Comparison of ENCODE assay signal across 8 cellular contexts in genomic region chr7:105934577-105935185, GRCh38. TPM values are rescaled to one million over a fixed set of nuclear protein-coding genes. Genes with fewer than 3 reads are reported as not detected.
A peak's percentile ranks its signal among the peaks of the same experiment; 100 is the strongest.
DNase-seq lines count a peak whose midpoint lies in the region; FAIRE-seq and TF ChIP-seq lines count a peak whose summit lies in the region.

No MANE protein-coding gene starts in this region.

- TF ChIP-seq CTCF in adrenal gland (IDR thresholded peaks at IDR 0.05) (peak; percentile 33 to 72 (median 60)), kidney (IDR thresholded peaks at IDR 0.05; ENCODE audit: borderline replicate concordance, extremely low read depth, insufficient read depth) (peak; percentile 42), GM10266 (IDR thresholded peaks at IDR 0.05; ENCODE audit: control insufficient read depth, insufficient read depth, low read depth, missing control alignments) (no peak), GM10248 (IDR thresholded peaks at IDR 0.05; ENCODE audit: control extremely low read depth, extremely low read depth, low read depth, missing control alignments) (no peak)

- H3K27ac ChIP-seq in adrenal gland (no peak overlapping the region), kidney (ENCODE audit: low read depth in 2 of 2, low read length in 2 of 2) (no peak overlapping the region)

- DNase-seq in ELF-1 (ENCODE audit: low read depth, low spot score) (peak; percentile 58), NCI-H1105 treated with DMSO at 0.1 percent for 48 hours (lab: John Stamatoyannopoulos, UW) (peak; percentile 62), adrenal gland (peak; percentile 31 to 79 (median 66)), kidney (no peak), GM10266 (ENCODE audit: extremely low spot score) (no peak), GM10248 (ENCODE audit: extremely low spot score) (no peak), GM19240 (ENCODE audit: insufficient read length, low spot score) (no peak)
- DNase-seq in stimulated activated CD4-positive, alpha-beta T cell treated with anti-CD3 and anti-CD28 coated beads, Interleukin-4, amount 100 ng/mL, for 4 hours, result no peak

- no peaks in the 10 kb centered on the region for H3K27me3 ChIP-seq in adrenal gland

- H3K9ac ChIP-seq in kidney (ENCODE audit: low read length in 2 of 2), result no peak overlapping the region

- no peak for FAIRE-seq in kidney (lab: Jason Lieb, UNC)

- no peak for TF ChIP-seq POLR2A in adrenal gland (IDR thresholded peaks at IDR 0.05)

- intact Hi-C loops in adrenal gland (cut with DNase I) (loop anchor here (5.0 to 10.0 kb wide), 3 partner anchors 70 to 110 kb away; no protein-coding TSS in a partner anchor), kidney (cut with DNase I) (no loop called here)

- no peaks in the 10 kb centered on the region for H3K36me3 ChIP-seq in adrenal gland (replicated peaks in 1 of 2)
- H3K36me3 ChIP-seq in kidney (ENCODE audit: control insufficient read depth in 1 of 2, insufficient read depth in 2 of 2, low read length in 2 of 2), result no peaks in the 10 kb centered on the region

- 62 to 79% (median 70%) methylated on average over 7 of the region's 7 CpGs for WGBS in adrenal gland, 4 donors

- H3K4me3 ChIP-seq in adrenal gland (no peak overlapping the region), kidney (ENCODE audit: low read length in 2 of 2) (no peak overlapping the region)

- POLR2A ChIA-PET in GM10248 (lab: Yijun Ruan, JAX), result no interaction called here

- H3K4me1 ChIP-seq in adrenal gland (replicated peaks in 1 of 2) (peaks cover 3% of the 10 kb centered on the region in 2 donors), kidney (ENCODE audit: control insufficient read depth in 1 of 2, insufficient read depth in 1 of 2, low read depth in 1 of 2, low read length in 2 of 2) (peaks cover 2 to 5% of the 10 kb centered on the region in 2 donors)

- CTCF ChIA-PET in GM10248 (lab: Yijun Ruan, JAX), result no interaction called here

- no peaks in the 10 kb centered on the region for H3K9me3 ChIP-seq in adrenal gland (replicated peaks in 1 of 3)
- no peaks in the 10 kb centered on the region for H3K9me3 ChIP-seq in kidney (ENCODE audit: control insufficient read depth in 1 of 2, low read length in 2 of 2)

RNA-seq across cellular contexts. Expression of gene CDHR3, which starts 28.4 kb away (rescaled TPM):
- 1 to 10 TPM in 7 of 8 donors, under 1 TPM in 1; 0.66 to 2.7 (median 2.0) TPM for total RNA-seq in adrenal gland
- polyA plus RNA-seq in adrenal gland, result 1 to 10 TPM in 2 of 3 donors, under 1 TPM in 1; 0.79 to 4.3 (median 2.9) TPM
- total RNA-seq in kidney, result 7.1 TPM
- 3.6 TPM for polyA plus RNA-seq in kidney (ENCODE audit: insufficient read depth, low read depth, low replicate concordance)

RNA-seq across cellular contexts. Expression of gene ATXN7L1, which starts 58.3 kb away (rescaled TPM):
- total RNA-seq in adrenal gland (10 to 100 TPM in 4 of 8 donors, 1 to 10 TPM in 4; 3.6 to 24.6 (median 10.6) TPM), kidney (18.5 TPM)
- polyA plus RNA-seq in adrenal gland (1 to 10 TPM; 4.9 to 9.6 (median 7.4) TPM), kidney (ENCODE audit: insufficient read depth, low read depth, low replicate concordance) (12.5 TPM)

Comparison
In these comparisons a context has a peak if more than half of its experiments do, and no peak if none do; other contexts are left out.
1. DNase-seq: peak in ELF-1 (single experiment), NCI-H1105 treated with DMSO at 0.1 percent for 48 hours (single experiment) and adrenal gland (7 of 7); none in kidney (single experiment), GM10266 (single experiment), GM10248 (single experiment), stimulated activated CD4-positive, alpha-beta T cell treated with anti-CD3 and anti-CD28 coated beads, Interleukin-4, amount 100 ng/mL, for 4 hours (0 of 2) and GM19240 (single experiment).
2. CTCF ChIP-seq: peak in adrenal gland (6 of 6) and kidney (single experiment); none in GM10266 (single experiment) and GM10248 (single experiment).